In the genomic region with DNA sequence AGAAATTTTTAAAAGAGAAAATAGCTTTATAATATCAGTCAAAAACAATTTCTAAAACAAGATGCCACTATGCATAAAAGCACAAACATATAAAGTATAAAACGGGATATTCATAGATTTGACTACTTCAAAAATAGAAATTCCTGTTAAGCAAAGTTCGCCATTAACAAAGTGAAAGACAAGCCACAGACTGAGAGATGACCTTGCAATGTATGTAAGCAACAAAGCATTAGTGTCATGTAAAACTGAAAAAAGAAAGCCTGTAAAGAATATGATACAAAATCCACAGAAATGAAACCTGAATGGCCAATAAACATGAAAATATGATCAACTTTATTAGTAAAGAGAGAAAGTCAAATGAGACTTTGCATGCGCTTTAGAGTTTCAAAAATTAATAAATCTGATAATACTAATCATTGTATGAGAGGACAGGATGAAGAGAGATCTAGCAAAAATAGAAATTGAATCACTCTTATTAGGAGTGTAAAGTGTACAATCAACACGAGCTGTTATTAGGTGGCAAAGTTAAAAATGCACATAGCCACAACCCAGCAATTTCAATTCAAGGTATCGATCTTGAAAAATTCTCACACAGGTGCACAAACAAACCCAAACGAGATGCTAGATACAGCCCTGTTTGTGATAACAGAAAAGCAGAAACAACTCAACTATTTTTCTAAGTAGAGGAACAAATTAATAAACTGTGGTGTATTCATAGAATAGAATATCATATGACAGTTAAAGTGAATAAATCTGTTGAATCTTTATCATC, we compare ENCODE assay signal across 35 cellular contexts.
"Had no signal": no experiment of that assay in that cellular context is flagged by ENCODE, and none has a peak within 500 bp of the region (broad histone marks: within the 10 kb centered on the region; RNA-seq: fewer than 3 reads in every experiment).

No MANE protein-coding gene starts in this region.

- H3K4me1 Mint-ChIP-seq: activated B cell treated with CpG ODN at 0.5 μM for 24 hours; activated CD4-positive, alpha-beta T cell treated with anti-CD3 and anti-CD28 coated beads, Interleukin-2, amount 10 ng/mL, durations not matched to agents 24 days and 14 days; activated naive CD8-positive, alpha-beta T cell treated with anti-CD3 and anti-CD28 coated beads for 36 hours; activated T-helper 17 cell treated with anti-CD3 and anti-CD28 coated beads, Interleukin-2, amount 50 U/mL, for 72 hours; brain; central memory CD8-positive, alpha-beta T cell had no signal

- H3K9me3 Mint-ChIP-seq: activated B cell treated with CpG ODN at 0.5 μM for 24 hours; activated CD4-positive, alpha-beta memory T cell treated with anti-CD3 and anti-CD28 coated beads for 36 hours; activated CD4-positive, alpha-beta T cell treated with anti-CD3 and anti-CD28 coated beads, Interleukin-2, amount 10 ng/mL, durations not matched to agents 24 days and 14 days; activated CD8-positive, alpha-beta T cell treated with anti-CD3 and anti-CD28 coated beads for 36 hours; activated naive CD4-positive, alpha-beta T cell treated with anti-CD3 and anti-CD28 coated beads for 36 hours; activated naive CD4-positive, alpha-beta T cell treated with anti-CD3 and anti-CD28 coated beads, Interleukin-2, amount 50 U/mL, for 72 hours; activated naive CD8-positive, alpha-beta T cell treated with anti-CD3 and anti-CD28 coated beads for 36 hours; activated T-cell treated with anti-CD3 and anti-CD28 coated beads, Interleukin-2, amount 50 U/mL, for 4 hours; activated T-cell treated with anti-CD3 and anti-CD28 coated beads, Interleukin-2, amount 50 U/mL, for 72 hours; activated T-helper 1 cell treated with anti-CD3 and anti-CD28 coated beads, Interleukin-12 subunit alpha, Interleukin-12 subunit beta, Interleukin-2, Interleukin-4 antibody, amounts not matched to agents 30 ng/mL and 10 ng/mL and 1 ng/mL, durations not matched to agents 14 hours and 24 hours and 36 hours; brain; central memory CD8-positive, alpha-beta T cell had no signal

- FAIRE-seq: astrocyte, bronchial epithelial cell, TTC549 had no signal

- H3K9me3 ChIP-seq: adrenal gland had no signal

- H3K4me3 Mint-ChIP-seq: activated B cell treated with CpG ODN at 0.5 μM for 24 hours; activated CD4-positive, alpha-beta memory T cell treated with anti-CD3 and anti-CD28 coated beads for 36 hours; activated CD4-positive, alpha-beta T cell treated with anti-CD3 and anti-CD28 coated beads, Interleukin-2, amount 10 ng/mL, durations not matched to agents 24 days and 14 days; activated CD8-positive, alpha-beta T cell treated with anti-CD3 and anti-CD28 coated beads for 36 hours; activated naive CD4-positive, alpha-beta T cell treated with anti-CD3 and anti-CD28 coated beads for 36 hours; activated naive CD8-positive, alpha-beta T cell treated with anti-CD3 and anti-CD28 coated beads for 36 hours; activated T-cell treated with anti-CD3 and anti-CD28 coated beads, Interleukin-2, amount 50 U/mL, for 4 hours; activated T-cell treated with anti-CD3 and anti-CD28 coated beads, Interleukin-2, amount 50 U/mL, for 72 hours; activated T-helper 1 cell treated with anti-CD3 and anti-CD28 coated beads, Interleukin-12 subunit alpha, Interleukin-12 subunit beta, Interleukin-2, Interleukin-4 antibody, amounts not matched to agents 30 ng/mL and 10 ng/mL and 1 ng/mL, durations not matched to agents 14 hours and 24 hours and 36 hours; activated T-helper 17 cell treated with anti-CD3 and anti-CD28 coated beads, Interleukin-2, amount 50 U/mL, for 72 hours; brain; central memory CD8-positive, alpha-beta T cell; T-helper 17 cell had no signal

- H3K36me3 ChIP-seq: adrenal gland, cardiac muscle cell had no signal

- H3K27me3 Mint-ChIP-seq: activated CD4-positive, alpha-beta T cell treated with anti-CD3 and anti-CD28 coated beads, Interleukin-2, amount 10 ng/mL, durations not matched to agents 24 days and 14 days; activated CD8-positive, alpha-beta T cell treated with anti-CD3 and anti-CD28 coated beads for 36 hours; central memory CD8-positive, alpha-beta T cell had no signal

- H3K27ac Mint-ChIP-seq: activated B cell treated with CpG ODN at 0.5 μM for 24 hours; activated CD4-positive, alpha-beta memory T cell treated with anti-CD3 and anti-CD28 coated beads for 36 hours; activated CD4-positive, alpha-beta T cell treated with anti-CD3 and anti-CD28 coated beads, Interleukin-2, amount 10 ng/mL, durations not matched to agents 24 days and 14 days; activated CD8-positive, alpha-beta T cell treated with anti-CD3 and anti-CD28 coated beads for 36 hours; activated naive CD4-positive, alpha-beta T cell treated with anti-CD3 and anti-CD28 coated beads for 36 hours; activated naive CD4-positive, alpha-beta T cell treated with anti-CD3 and anti-CD28 coated beads, Interleukin-2, amount 50 U/mL, for 72 hours; activated naive CD8-positive, alpha-beta T cell treated with anti-CD3 and anti-CD28 coated beads for 36 hours; activated T-cell treated with anti-CD3 and anti-CD28 coated beads, Interleukin-2, amount 50 U/mL, for 72 hours; activated T-helper 1 cell treated with anti-CD3 and anti-CD28 coated beads, Interleukin-12 subunit alpha, Interleukin-12 subunit beta, Interleukin-2, Interleukin-4 antibody, amounts not matched to agents 30 ng/mL and 10 ng/mL and 1 ng/mL, durations not matched to agents 14 hours and 24 hours and 36 hours; activated T-helper 17 cell treated with anti-CD3 and anti-CD28 coated beads, Interleukin-2, amount 50 U/mL, for 72 hours; brain; T-helper 17 cell had no signal

- H3K4me1 ChIP-seq: adrenal gland had no signal

- H3K36me3 Mint-ChIP-seq: activated CD4-positive, alpha-beta memory T cell treated with anti-CD3 and anti-CD28 coated beads for 36 hours; activated naive CD4-positive, alpha-beta T cell treated with anti-CD3 and anti-CD28 coated beads, Interleukin-2, amount 50 U/mL, for 72 hours; activated naive CD8-positive, alpha-beta T cell treated with anti-CD3 and anti-CD28 coated beads for 36 hours; brain had no signal

- DNase-seq: activated B cell treated with CpG ODN at 0.5 μM for 24 hours; activated CD4-positive, alpha-beta memory T cell treated with anti-CD3 and anti-CD28 coated beads for 36 hours; activated CD4-positive, alpha-beta T cell treated with anti-CD3 and anti-CD28 coated beads for 4 hours; activated CD4-positive, alpha-beta T cell treated with anti-CD3 and anti-CD28 coated beads, Interleukin-2, amount 10 ng/mL, durations not matched to agents 24 days and 14 days; activated CD4-positive, alpha-beta T cell treated with anti-CD3 and anti-CD28 coated beads, Interleukin-2, amount 50 U/mL, for 1 hour; activated CD4-positive, alpha-beta T cell treated with anti-CD3 and anti-CD28 coated beads, Interleukin-2, amount 50 U/mL, for 4 hours; activated CD4-positive, CD25-positive, alpha-beta regulatory T cell treated with anti-CD3 and anti-CD28 coated beads, Interleukin-2, amount 50 U/mL, for 72 hours; activated CD8-positive, alpha-beta memory T cell treated with anti-CD3 and anti-CD28 coated beads, Interleukin-2, amount 50 U/mL, for 4 hours; activated CD8-positive, alpha-beta T cell treated with anti-CD3 and anti-CD28 coated beads for 36 hours; activated effector memory CD4-positive, alpha-beta T cell treated with anti-CD3 and anti-CD28 coated beads, Interleukin-2, amount 50 U/mL, for 16 hours; activated gamma-delta T cell treated with Interleukin-2 at 50 U/mL for 16 hours; activated naive CD4-positive, alpha-beta T cell; activated naive CD4-positive, alpha-beta T cell treated with anti-CD3 and anti-CD28 coated beads for 36 hours; activated naive CD4-positive, alpha-beta T cell treated with anti-CD3 and anti-CD28 coated beads, Interleukin-2, amount 50 U/mL, for 16 hours; activated naive CD8-positive, alpha-beta T cell treated with anti-CD3 and anti-CD28 coated beads for 36 hours; activated T-cell treated with anti-CD3 and anti-CD28 coated beads for 4 hours; activated T-cell treated with anti-CD3 and anti-CD28 coated beads, Interleukin-2, amount 50 U/mL, for 1 hour; activated T-cell treated with anti-CD3 and anti-CD28 coated beads, Interleukin-2, amount 50 U/mL, for 4 hours; activated T-cell treated with anti-CD3 and anti-CD28 coated beads, Interleukin-2, amount 50 U/mL, for 72 hours; adrenal gland; amniotic stem cell; aorta; caudate nucleus; cerebellar nuclear complex; T-helper 17 cell had no signal

- H3K27ac ChIP-seq: adrenal gland, cardiac muscle cell, VCaP had no signal

- H3K27me3 ChIP-seq: adrenal gland, cardiac muscle cell had no signal

- H3K4me3 ChIP-seq: adrenal gland, cardiac muscle cell had no signal

- ATAC-seq: activated CD8-positive, alpha-beta T cell treated with anti-CD3 and anti-CD28 coated beads for 36 hours; activated naive CD4-positive, alpha-beta T cell treated with anti-CD3 and anti-CD28 coated beads, Interleukin-2, amount 50 U/mL, for 72 hours; activated T-cell treated with anti-CD3 and anti-CD28 coated beads, Interleukin-2, amount 50 U/mL, for 4 hours; activated T-cell treated with anti-CD3 and anti-CD28 coated beads, Interleukin-2, amount 50 U/mL, for 72 hours; activated T-helper 17 cell treated with anti-CD3 and anti-CD28 coated beads, Interleukin-2, amount 50 U/mL, for 72 hours; T-helper 17 cell had no signal
